Comparison of ENCODE assay signal across 8 cellular contexts in genomic region chr14:50085570-50086315, GRCh38. TPM values are rescaled to one million over a fixed set of nuclear protein-coding genes. Genes with fewer than 3 reads are reported as not detected.
DNase-seq lines count a peak whose midpoint lies in the region; ATAC-seq lines count a peak whose summit lies in the region.

No MANE protein-coding gene starts in this region.

- peaks cover 44 to 91% (median 64%) of the 10 kb centered on the region in 4 donors for H3K4me1 Mint-ChIP-seq in CD4-positive, CD25-positive, alpha-beta regulatory T cell
- peaks cover 98% of the 10 kb centered on the region for H3K4me1 Mint-ChIP-seq in activated naive CD8-positive, alpha-beta T cell treated with anti-CD3 and anti-CD28 coated beads, Interleukin-2, amount 50 U/mL, for 24 hours

- H3K27me3 Mint-ChIP-seq in CD4-positive, CD25-positive, alpha-beta regulatory T cell, result no peaks in the 10 kb centered on the region
- no peaks in the 10 kb centered on the region for H3K27me3 Mint-ChIP-seq in activated naive CD8-positive, alpha-beta T cell treated with anti-CD3 and anti-CD28 coated beads, Interleukin-2, amount 50 U/mL, for 24 hours

- H3K27ac ChIP-seq in CD4-positive, CD25-positive, alpha-beta regulatory T cell (ENCODE audit: insufficient read depth, low read length, poor library complexity, severe bottlenecking), result peak overlapping the region; percentile 98

- peaks cover 88% of the 10 kb centered on the region for H3K4me1 ChIP-seq in CD4-positive, CD25-positive, alpha-beta regulatory T cell (ENCODE audit: control insufficient read depth, insufficient read depth, low read length, poor library complexity, severe bottlenecking)

- H3K36me3 ChIP-seq in CD4-positive, CD25-positive, alpha-beta regulatory T cell (ENCODE audit: control insufficient read depth, insufficient read depth, low read length), result no peaks in the 10 kb centered on the region

- H3K9me3 ChIP-seq in CD4-positive, CD25-positive, alpha-beta regulatory T cell (ENCODE audit: control insufficient read depth in 2 of 2, low read length in 2 of 2), result no peaks in the 10 kb centered on the region

- peak in 2 of 3 donors; percentile 29 to 53 for DNase-seq in CD4-positive, CD25-positive, alpha-beta regulatory T cell
- DNase-seq in activated naive CD8-positive, alpha-beta T cell treated with anti-CD3 and anti-CD28 coated beads, Interleukin-2, amount 50 U/mL, for 24 hours, result peak; percentile 62
- DNase-seq in stimulated activated CD4-positive, alpha-beta T cell treated with anti-CD3 and anti-CD28 coated beads, Interleukin-2, amount 100 ng/mL, for 24 hours, result peak; percentile 56 to 65
- DNase-seq in NCI-H1417 treated with DMSO at 0.1 percent for 48 hours (lab: John Stamatoyannopoulos, UW) (no peak), NCI-H2081 treated with DMSO at 0.1 percent for 48 hours (lab: John Stamatoyannopoulos, UW) (no peak), SIG-M5 (lab: John Stamatoyannopoulos, UW) (no peak)

- H3K27ac Mint-ChIP-seq in CD4-positive, CD25-positive, alpha-beta regulatory T cell, result peak overlapping the region; percentile 92 to 96 (median 95)
- H3K27ac Mint-ChIP-seq in activated naive CD8-positive, alpha-beta T cell treated with anti-CD3 and anti-CD28 coated beads, Interleukin-2, amount 50 U/mL, for 24 hours, result peak overlapping the region; percentile 98

- peak overlapping the region; percentile 59 for H3K4me3 ChIP-seq in CD4-positive, CD25-positive, alpha-beta regulatory T cell (ENCODE audit: low read depth, low read length)

- H3K9me3 Mint-ChIP-seq in CD4-positive, CD25-positive, alpha-beta regulatory T cell, result no peaks in the 10 kb centered on the region
- H3K9me3 Mint-ChIP-seq in activated naive CD8-positive, alpha-beta T cell treated with anti-CD3 and anti-CD28 coated beads, Interleukin-2, amount 50 U/mL, for 24 hours, result peaks cover 3% of the 10 kb centered on the region

- no peaks in the 10 kb centered on the region for H3K27me3 ChIP-seq in CD4-positive, CD25-positive, alpha-beta regulatory T cell (ENCODE audit: control insufficient read depth, insufficient read depth, low read length)

- peaks cover 3% of the 10 kb centered on the region for H3K36me3 Mint-ChIP-seq in CD4-positive, CD25-positive, alpha-beta regulatory T cell
- H3K36me3 Mint-ChIP-seq in activated naive CD8-positive, alpha-beta T cell treated with anti-CD3 and anti-CD28 coated beads, Interleukin-2, amount 50 U/mL, for 24 hours (ENCODE audit: low read depth), result peaks cover 12% of the 10 kb centered on the region

- peak in 1 of 2 donors; percentile 2 for ATAC-seq in CD4-positive, CD25-positive, alpha-beta regulatory T cell (ENCODE audit: low read depth in 2 of 2)
- peak; percentile 58 for ATAC-seq in GM19372 (IDR thresholded peaks at IDR 0.05; ENCODE audit: low read depth, unreplicated experiment)
- ATAC-seq in HG03354 (IDR thresholded peaks at IDR 0.05; ENCODE audit: poor library complexity, severe bottlenecking, unreplicated experiment), result peak; percentile 62
- peak; percentile 45 for ATAC-seq in activated naive CD8-positive, alpha-beta T cell treated with anti-CD3 and anti-CD28 coated beads, Interleukin-2, amount 50 U/mL, for 24 hours

- peak overlapping the region; percentile 39 to 74 (median 42) for H3K4me3 Mint-ChIP-seq in CD4-positive, CD25-positive, alpha-beta regulatory T cell
- peak overlapping the region; percentile 35 for H3K4me3 Mint-ChIP-seq in activated naive CD8-positive, alpha-beta T cell treated with anti-CD3 and anti-CD28 coated beads, Interleukin-2, amount 50 U/mL, for 24 hours

RNA-seq across cellular contexts. Expression of gene VCPKMT, which starts 30.6 kb away (rescaled TPM):
- 30.0 TPM for total RNA-seq in CD4-positive, CD25-positive, alpha-beta regulatory T cell
- polyA plus RNA-seq in CD4-positive, CD25-positive, alpha-beta regulatory T cell, result 10 to 100 TPM in 3 of 4 donors, 1 to 10 TPM in 1; 10.0 to 13.6 (median 12.0) TPM

Comparison
In these comparisons a context has a peak if more than half of its experiments do, and no peak if none do; other contexts are left out.
1. DNase-seq: peak in CD4-positive, CD25-positive, alpha-beta regulatory T cell (2 of 3), activated naive CD8-positive, alpha-beta T cell treated with anti-CD3 and anti-CD28 coated beads, Interleukin-2, amount 50 U/mL, for 24 hours (single experiment) and stimulated activated CD4-positive, alpha-beta T cell treated with anti-CD3 and anti-CD28 coated beads, Interleukin-2, amount 100 ng/mL, for 24 hours (2 of 2); none in NCI-H1417 treated with DMSO at 0.1 percent for 48 hours (single experiment), NCI-H2081 treated with DMSO at 0.1 percent for 48 hours (single experiment) and SIG-M5 (single experiment).